In genomic region chr4:86856896-86857295, GRCh38 we compare ENCODE assay signal across 20 cellular contexts. TPM values are rescaled to one million over a fixed set of nuclear protein-coding genes. Genes with fewer than 3 reads are reported as not detected.
DNase-seq lines count a peak whose midpoint lies in the region; ATAC-seq and TF ChIP-seq lines count a peak whose summit lies in the region.
"Had no signal": no experiment of that assay in that cellular context is flagged by ENCODE, and none has a peak within 500 bp of the region (broad histone marks: within the 10 kb centered on the region; RNA-seq: fewer than 3 reads in every experiment).

No MANE protein-coding gene starts in this region.

- H3K27ac Mint-ChIP-seq in activated naive CD4-positive, alpha-beta T cell treated with anti-CD3 and anti-CD28 coated beads for 36 hours, result peak overlapping the region; percentile 16
- H3K27ac Mint-ChIP-seq: CD8-positive, alpha-beta memory T cell had no signal

- no peak overlapping the region for H3K4me3 ChIP-seq in right atrium auricular region
- H3K4me3 ChIP-seq: BLaER1 treated with 17β-estradiol and CSF1 and Interleukin-3, amounts not matched to agents 10 nM and 100 nM; Peyer's patch had no signal

- peak; percentile 22; the same call in 1 of the 3 replicates for ATAC-seq in SK-N-SH treated with all-trans-retinoic acid at 6 μM for 48 hours
- no peak for ATAC-seq in left lobe of liver
- ATAC-seq in HG03565 (IDR thresholded peaks at IDR 0.05; ENCODE audit: unreplicated experiment), result no peak

- H3K36me3 Mint-ChIP-seq in activated naive CD4-positive, alpha-beta T cell treated with anti-CD3 and anti-CD28 coated beads for 36 hours (ENCODE audit: low read depth), result no peaks in the 10 kb centered on the region

- no peaks in the 10 kb centered on the region for H3K4me1 ChIP-seq in right atrium auricular region
- H3K4me1 ChIP-seq: Peyer's patch had no signal

- no peak overlapping the region for H3K4me3 Mint-ChIP-seq in activated naive CD4-positive, alpha-beta T cell treated with anti-CD3 and anti-CD28 coated beads for 36 hours
- H3K4me3 Mint-ChIP-seq: CD8-positive, alpha-beta memory T cell had no signal

- no peaks in the 10 kb centered on the region for H3K4me1 Mint-ChIP-seq in activated naive CD4-positive, alpha-beta T cell treated with anti-CD3 and anti-CD28 coated beads for 36 hours (ENCODE audit: low read depth)
- H3K4me1 Mint-ChIP-seq: CD8-positive, alpha-beta memory T cell had no signal

- H3K9me3 Mint-ChIP-seq in activated naive CD4-positive, alpha-beta T cell treated with anti-CD3 and anti-CD28 coated beads for 36 hours, result no peaks in the 10 kb centered on the region

- no peak overlapping the region for H3K27ac ChIP-seq in right atrium auricular region
- H3K27ac ChIP-seq: BLaER1 treated with 17β-estradiol and CSF1 and Interleukin-3, amounts not matched to agents 10 nM and 100 nM; Peyer's patch had no signal

- no peaks in the 10 kb centered on the region for H3K27me3 ChIP-seq in right atrium auricular region
- H3K27me3 ChIP-seq: BLaER1 treated with 17β-estradiol and CSF1 and Interleukin-3, amounts not matched to agents 10 nM and 100 nM; Peyer's patch had no signal

- H3K36me3 ChIP-seq in right atrium auricular region, result no peaks in the 10 kb centered on the region
- H3K36me3 ChIP-seq: BLaER1 treated with 17β-estradiol and CSF1 and Interleukin-3, amounts not matched to agents 10 nM and 100 nM; Peyer's patch had no signal

- peaks cover 1% of the 10 kb centered on the region for H3K27me3 Mint-ChIP-seq in activated naive CD4-positive, alpha-beta T cell treated with anti-CD3 and anti-CD28 coated beads for 36 hours (ENCODE audit: low read depth)

- DNase-seq in activated naive CD4-positive, alpha-beta T cell treated with anti-CD3 and anti-CD28 coated beads for 36 hours, result no peak
- DNase-seq in activated naive CD4-positive, alpha-beta T cell treated with Interleukin-2 at 50 U/mL for 16 hours, result no peak
- DNase-seq in fibroblast of the conjunctiva (ENCODE audit: low read depth) (peak; percentile 22), left lobe of liver (ENCODE audit: low spot score) (no peak), HK-2 (ENCODE audit: unreplicated experiment) (no peak), right atrium auricular region (ENCODE audit: low spot score) (no peak)
- DNase-seq: 8988T; CD8-positive, alpha-beta memory T cell; DMS79; HCEC 1CT; KG1; NCI-H1048; NCI-H146; NCI-H2081; NCI-H510A; Peyer's patch; Right ventricle myocardium superior had no signal

- TF ChIP-seq CTCF in right atrium auricular region (IDR thresholded peaks at IDR 0.05), result no peak

- intact Hi-C loops in activated naive CD4-positive, alpha-beta T cell treated with anti-CD3 and anti-CD28 coated beads for 36 hours (cut with micrococcal nuclease), result no loop called here

- CTCF ChIA-PET in activated naive CD4-positive, alpha-beta T cell treated with anti-CD3 and anti-CD28 coated beads for 36 hours (lab: Charles Lee), result no interaction called here

- no peaks in the 10 kb centered on the region for H3K9me3 ChIP-seq in right atrium auricular region
- H3K9me3 ChIP-seq: BLaER1 treated with 17β-estradiol and CSF1 and Interleukin-3, amounts not matched to agents 10 nM and 100 nM; Peyer's patch had no signal

TF ChIP-seq in SK-N-SH treated with all-trans-retinoic acid at 6 μM for 48 hours, 23 proteins besides CTCF, POLR2A, EP300 and RAD21:
- TF ChIP-seq PPARA (CRISPR knock-in tag; IDR thresholded peaks at IDR 0.05; ENCODE audit: borderline replicate concordance) (no peak), ARNTL (CRISPR knock-in tag; IDR thresholded peaks at IDR 0.05; ENCODE audit: borderline replicate concordance, low read depth) (no peak), SNAI2 (CRISPR knock-in tag; IDR thresholded peaks at IDR 0.05) (no peak), ZNF8 (CRISPR knock-in tag; IDR thresholded peaks at IDR 0.05) (no peak), CSRNP3 (CRISPR knock-in tag; IDR thresholded peaks at IDR 0.05) (no peak), PATZ1 (CRISPR knock-in tag; IDR thresholded peaks at IDR 0.05; ENCODE audit: borderline replicate concordance) (no peak), CREB5 (CRISPR knock-in tag; IDR thresholded peaks at IDR 0.05; ENCODE audit: low read depth) (no peak), ZC3H10 (CRISPR knock-in tag; IDR thresholded peaks at IDR 0.05) (no peak), BACH2 (CRISPR knock-in tag; IDR thresholded peaks at IDR 0.05; ENCODE audit: borderline replicate concordance) (no peak), TOX (CRISPR knock-in tag; IDR thresholded peaks at IDR 0.05; ENCODE audit: borderline replicate concordance) (no peak), TSHZ2 (CRISPR knock-in tag; IDR thresholded peaks at IDR 0.05) (no peak), ZFP3 (CRISPR knock-in tag; IDR thresholded peaks at IDR 0.05) (no peak), GLIS3 (CRISPR knock-in tag; IDR thresholded peaks at IDR 0.05) (no peak), ESRRG (CRISPR knock-in tag; IDR thresholded peaks at IDR 0.05) (no peak), ISL1 (CRISPR knock-in tag; IDR thresholded peaks at IDR 0.05) (no peak), TCF4 (CRISPR knock-in tag; IDR thresholded peaks at IDR 0.05; ENCODE audit: borderline replicate concordance) (no peak), OSR1 (CRISPR knock-in tag; IDR thresholded peaks at IDR 0.05) (no peak)

RNA-seq across cellular contexts. Expression of gene SLC10A6, which starts 7.7 kb away (rescaled TPM):
- not detected for total RNA-seq in activated naive CD4-positive, alpha-beta T cell treated with anti-CD3 and anti-CD28 coated beads for 36 hours
- 0.20 TPM for total RNA-seq in left lobe of liver
- 1 to 10 TPM; 1.3 to 1.7 TPM for total RNA-seq in right atrium auricular region
- total RNA-seq: CD8-positive, alpha-beta memory T cell had no signal

RNA-seq across cellular contexts. Expression of gene C4orf36, which starts 35.3 kb away (rescaled TPM):
- under 1 TPM in 1 of 2 experiments, not detected in 1; 0.44 TPM for total RNA-seq in activated naive CD4-positive, alpha-beta T cell treated with anti-CD3 and anti-CD28 coated beads for 36 hours
- total RNA-seq in left lobe of liver (not detected), right atrium auricular region (not detected)
- total RNA-seq: CD8-positive, alpha-beta memory T cell had no signal
